8 cellular contexts compared by ENCODE assay signal in the genomic region with DNA sequence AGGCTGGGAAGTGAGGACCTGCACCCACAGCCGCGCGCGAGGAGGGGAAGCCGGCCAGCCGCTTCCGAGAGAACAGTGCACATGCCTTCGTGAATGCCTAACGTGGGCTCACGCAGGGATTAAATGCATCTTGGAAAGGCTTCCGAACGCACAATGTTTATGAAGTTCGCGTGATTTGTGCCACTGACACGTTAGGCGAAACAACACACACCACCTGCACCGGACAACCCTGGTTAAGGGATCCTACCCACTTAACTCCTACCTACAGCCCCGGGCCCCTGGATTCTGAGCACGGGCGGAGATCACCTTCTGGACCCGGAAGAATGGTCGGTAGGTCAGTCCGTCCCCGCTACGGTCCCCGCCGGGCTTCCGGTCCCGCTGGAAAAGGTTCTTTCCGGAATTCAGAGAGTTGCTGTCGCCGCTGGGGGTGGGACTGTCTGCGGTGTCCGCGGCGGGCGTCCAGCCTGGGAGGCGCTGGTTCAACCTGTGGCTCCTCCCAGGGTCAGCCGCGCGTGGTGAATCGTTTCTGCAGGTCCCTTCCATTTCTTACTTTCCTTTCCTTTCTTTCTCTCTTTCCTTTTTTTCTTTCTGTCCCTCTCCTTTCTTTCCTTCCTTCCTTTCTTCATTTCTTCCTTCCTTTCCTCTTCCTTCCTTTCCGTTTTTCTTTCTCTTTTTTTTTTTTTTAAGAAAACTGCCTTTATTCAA. TPM values are rescaled to one million over a fixed set of nuclear protein-coding genes. Genes with fewer than 3 reads are reported as not detected.
DNase-seq lines count a peak whose midpoint lies in the region; ATAC-seq, FAIRE-seq and TF ChIP-seq lines count a peak whose summit lies in the region.

A gene with protein sequence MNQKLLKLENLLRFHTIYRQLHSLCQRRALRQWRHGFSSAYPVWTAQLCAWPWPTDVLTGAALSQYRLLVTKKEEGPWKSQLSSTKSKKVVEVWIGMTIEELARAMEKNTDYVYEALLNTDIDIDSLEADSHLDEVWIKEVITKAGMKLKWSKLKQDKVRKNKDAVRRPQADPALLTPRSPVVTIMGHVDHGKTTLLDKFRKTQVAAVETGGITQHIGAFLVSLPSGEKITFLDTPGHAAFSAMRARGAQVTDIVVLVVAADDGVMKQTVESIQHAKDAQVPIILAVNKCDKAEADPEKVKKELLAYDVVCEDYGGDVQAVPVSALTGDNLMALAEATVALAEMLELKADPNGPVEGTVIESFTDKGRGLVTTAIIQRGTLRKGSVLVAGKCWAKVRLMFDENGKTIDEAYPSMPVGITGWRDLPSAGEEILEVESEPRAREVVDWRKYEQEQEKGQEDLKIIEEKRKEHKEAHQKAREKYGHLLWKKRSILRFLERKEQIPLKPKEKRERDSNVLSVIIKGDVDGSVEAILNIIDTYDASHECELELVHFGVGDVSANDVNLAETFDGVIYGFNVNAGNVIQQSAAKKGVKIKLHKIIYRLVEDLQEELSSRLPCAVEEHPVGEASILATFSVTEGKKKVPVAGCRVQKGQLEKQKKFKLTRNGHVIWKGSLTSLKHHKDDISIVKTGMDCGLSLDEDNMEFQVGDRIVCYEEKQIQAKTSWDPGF (minus strand): TSS at position 325 of the 705 bp plus-strand sequence. CDS start 5,373 bp downstream, outside the sequence.

- no peaks in the 10 kb centered on the region for H3K9me1 ChIP-seq in keratinocyte (ENCODE audit: control insufficient read depth, extremely low read depth, insufficient read depth, low read length)

- peak within 1 kb of the TSS; percentile 74 to 99 (median 98) for H3K4me3 ChIP-seq in keratinocyte (ENCODE audit: control insufficient read depth in 2 of 3, extremely low read depth in 1 of 3, insufficient read depth in 2 of 3, low read depth in 1 of 3, low read length in 3 of 3)

- no peaks in the 10 kb centered on the region for H4K20me1 ChIP-seq in keratinocyte (ENCODE audit: control insufficient read depth, extremely low read depth, insufficient read depth, low read length)

- no peaks in the 10 kb centered on the region for H3K27me3 ChIP-seq in keratinocyte (ENCODE audit: control insufficient read depth, extremely low read depth, insufficient read depth, low read length)

- no peaks in the 10 kb centered on the region for H3K9me3 ChIP-seq in keratinocyte (ENCODE audit: control insufficient read depth, low read depth, low read length)

- TF ChIP-seq CTCF in keratinocyte (optimal IDR thresholded peaks at IDR 0.05 in 1 of 3, IDR thresholded peaks at IDR 0.05 in 1 of 3, conservative IDR thresholded peaks at IDR 0.05 in 1 of 3; ENCODE audit: extremely low read depth in 1 of 3, insufficient read depth in 2 of 3, low read length in 3 of 3), result peak in 1 of 3 experiments; percentile 11

- H2AFZ ChIP-seq in keratinocyte (ENCODE audit: control insufficient read depth, low read length), result peak within 1 kb of the TSS; percentile 98

- H3K36me3 ChIP-seq in keratinocyte (ENCODE audit: control insufficient read depth in 2 of 2, extremely low read depth in 1 of 2, insufficient read depth in 2 of 2, low read length in 2 of 2), result no peaks in the 10 kb centered on the region

- H3K79me2 ChIP-seq in keratinocyte (ENCODE audit: control insufficient read depth, insufficient read depth, low read length), result peaks cover 8% of the 10 kb centered on the region

- H3K9ac ChIP-seq in keratinocyte (ENCODE audit: control insufficient read depth, extremely low read depth, insufficient read depth, low read length), result peak within 1 kb of the TSS; percentile 95

- peak within 1 kb of the TSS; percentile 89 for H3K27ac ChIP-seq in keratinocyte (ENCODE audit: control insufficient read depth, insufficient read depth, low read length)

- peak; percentile 97 for ATAC-seq in GM19035 (IDR thresholded peaks at IDR 0.05; ENCODE audit: unreplicated experiment)
- peak; percentile 98 for ATAC-seq in HG03354 (IDR thresholded peaks at IDR 0.05; ENCODE audit: poor library complexity, severe bottlenecking, unreplicated experiment)
- ATAC-seq in activated CD4-positive, CD25-positive, alpha-beta regulatory T cell treated with anti-CD3 and anti-CD28 coated beads, Interleukin-2, amount 50 U/mL, for 24 hours, result peak; percentile 95 to 97

- dilution Hi-C loops in keratinocyte (cut with MboI; ENCODE audit: extremely low pct_ligation_motif_present, low sequenced_read_pairs), result no loop called here

- peak within 1 kb of the TSS; percentile 100 for H3K4me2 ChIP-seq in keratinocyte (ENCODE audit: control insufficient read depth, extremely low read depth, insufficient read depth, low read depth, low read length)

- peak; percentile 92 to 95 for DNase-seq in AML-193 (lab: John Stamatoyannopoulos, UW)
- DNase-seq in NCI-H446 treated with DMSO at 0.1 percent for 48 hours (lab: John Stamatoyannopoulos, UW), result peak; percentile 83
- peak; percentile 93 for DNase-seq in cerebellar cortex (ENCODE audit: low spot score)
- peak; percentile 25 for DNase-seq in keratinocyte (ENCODE audit: low read depth, low spot score)
- DNase-seq in stimulated activated CD4-positive, alpha-beta T cell treated with anti-CD3 and anti-CD28 coated beads, Interleukin-15, amount 100 ng/mL, for 1 hour (ENCODE audit: low read depth in 1 of 2, low spot score in 1 of 2), result peak; percentile 66 to 83

- H3K4me1 ChIP-seq in keratinocyte (ENCODE audit: control insufficient read depth, extremely low read depth, insufficient read depth, low read length), result peaks cover 12% of the 10 kb centered on the region

- FAIRE-seq in keratinocyte (lab: Jason Lieb, UNC), result peak; percentile 56

RNA-seq across cellular contexts. Expression of the gene that starts here (rescaled TPM):
- polyA plus RNA-seq in keratinocyte, result 22.1 to 38.9 TPM (median 27.4 TPM) in 3 replicates
- polyA plus RNA-seq in keratinocyte (2011; ENCODE audit: low read depth), result 69.1 TPM
- 24.1 and 32.5 TPM in 2 replicates for polyA plus RNA-seq in keratinocyte (2011; cell fraction: cytosol; rRNA removed)
- polyA plus RNA-seq in keratinocyte (2011; cell fraction: nucleus; rRNA removed), result 25.9 and 37.3 TPM in 2 replicates
- 23.8 and 31.3 TPM in 2 replicates for polyA plus RNA-seq in keratinocyte (2012; ENCODE audit: low replicate concordance)
- polyA minus RNA-seq in keratinocyte, result 13.2 to 33.4 TPM (median 29.2 TPM) in 3 replicates
- 24.2 TPM for polyA minus RNA-seq in keratinocyte (2011; cell fraction: cytosol; rRNA and poly(A)+ RNA removed)
- polyA minus RNA-seq in keratinocyte (2011; cell fraction: nucleus; rRNA and poly(A)+ RNA removed), result 15.2 and 28.7 TPM in 2 replicates

Comparison
In these comparisons a context has a peak if more than half of its experiments do, and no peak if none do; other contexts are left out.
1. Peak in every context shown above with its lines: DNase-seq, ATAC-seq, H3K4me3 ChIP-seq and H3K27ac ChIP-seq.
2. DNase-seq: peak in every context shown above with its lines; median percentile 94 in AML-193; 93 in cerebellar cortex; 83 in NCI-H446 treated with DMSO at 0.1 percent for 48 hours; 74 in stimulated activated CD4-positive, alpha-beta T cell treated with anti-CD3 and anti-CD28 coated beads, Interleukin-15, amount 100 ng/mL, for 1 hour; 25 in keratinocyte.